24 cellular contexts compared by ENCODE assay signal in genomic region chr6:30151580-30151979, GRCh38. TPM values are rescaled to one million over a fixed set of nuclear protein-coding genes. Genes with fewer than 3 reads are reported as not detected.
"Had no signal": no experiment of that assay in that cellular context is flagged by ENCODE, and none has a peak within 500 bp of the region (broad histone marks: within the 10 kb centered on the region; RNA-seq: fewer than 3 reads in every experiment).

No MANE protein-coding gene starts in this region.

- H3K4me1 Mint-ChIP-seq: central memory CD8-positive, alpha-beta T cell; memory B cell had no signal

- H3K27me3 ChIP-seq: body of pancreas, right lobe of liver had no signal

- ATAC-seq: body of pancreas; gastroesophageal sphincter; left lung; natural killer cell; stimulated activated naive B cell treated with anti-CD40 and anti-IgM and Interleukin-4, amounts not matched to agents 10 μg/mL and 1 μg/mL and 100 μg/mL, for 72 hours; upper lobe of right lung had no signal

- H3K27ac ChIP-seq: body of pancreas, gastroesophageal sphincter, left lung, right lobe of liver, spleen, upper lobe of right lung had no signal

- H3K9me3 Mint-ChIP-seq: central memory CD8-positive, alpha-beta T cell; memory B cell; natural killer cell; stimulated activated naive B cell treated with anti-CD40 and anti-IgM and Interleukin-4, amounts not matched to agents 10 μg/mL and 1 μg/mL and 100 μg/mL, for 72 hours; T-helper 2 cell treated with Interferon-gamma antibody and Interleukin-4, amounts not matched to agents 5 μg/mL and 100 μg/mL, for 36 hours had no signal

- H3K36me3 Mint-ChIP-seq: memory B cell; natural killer cell; stimulated activated naive B cell treated with anti-CD40 and anti-IgM and Interleukin-4, amounts not matched to agents 10 μg/mL and 1 μg/mL and 100 μg/mL, for 72 hours had no signal

- H3K9me3 ChIP-seq: body of pancreas, gastroesophageal sphincter, left lung, right lobe of liver, spleen, upper lobe of right lung had no signal

- H3K4me3 ChIP-seq: body of pancreas, gastroesophageal sphincter, left lung, right lobe of liver, spleen, upper lobe of right lung had no signal

- H3K4me3 Mint-ChIP-seq: central memory CD8-positive, alpha-beta T cell; memory B cell; natural killer cell; stimulated activated naive B cell treated with anti-CD40 and anti-IgM and Interleukin-4, amounts not matched to agents 10 μg/mL and 1 μg/mL and 100 μg/mL, for 72 hours; T-helper 2 cell treated with Interferon-gamma antibody and Interleukin-4, amounts not matched to agents 5 μg/mL and 100 μg/mL, for 36 hours had no signal

- H3K36me3 ChIP-seq: gastroesophageal sphincter, left lung, right lobe of liver, spleen, upper lobe of right lung had no signal

- H3K4me1 ChIP-seq: right lobe of liver had no signal

- DNase-seq: activated CD4-positive, alpha-beta T cell treated with anti-CD3 and anti-CD28 coated beads for 48 hours; activated naive CD4-positive, alpha-beta T cell treated with anti-CD3 and anti-CD28 coated beads, Interleukin-2, amount 50 U/mL, for 16 hours; activated T-cell treated with anti-CD3 and anti-CD28 coated beads for 4 hours; amniotic stem cell; body of pancreas; cortex of kidney; effector memory CD4-positive, alpha-beta T cell; left lung; natural killer cell; nucleus accumbens; right lobe of liver; spleen; stimulated activated CD4-positive, alpha-beta T cell treated with anti-CD3 and anti-CD28 coated beads, Interleukin-1b, Interleukin-23, amount 100 ng/mL, for 48 hours; stimulated activated naive B cell treated with anti-CD40 and anti-IgM and Interleukin-4, amounts not matched to agents 10 μg/mL and 1 μg/mL and 100 μg/mL, for 72 hours; upper lobe of right lung had no signal

- H3K27ac Mint-ChIP-seq: memory B cell; natural killer cell; progenitor cell of endocrine pancreas; stimulated activated naive B cell treated with anti-CD40 and anti-IgM and Interleukin-4, amounts not matched to agents 10 μg/mL and 1 μg/mL and 100 μg/mL, for 72 hours; T-helper 2 cell treated with Interferon-gamma antibody and Interleukin-4, amounts not matched to agents 5 μg/mL and 100 μg/mL, for 36 hours had no signal

RNA-seq across cellular contexts. Expression of gene TRIM10, which starts 9.4 kb away (rescaled TPM):
- total RNA-seq: activated CD8-positive, alpha-beta memory T cell treated with anti-CD3 and anti-CD28 coated beads for 36 hours; body of pancreas; left lung; natural killer cell; progenitor cell of endocrine pancreas; upper lobe of right lung had no signal
- polyA plus RNA-seq: keratinocyte had no signal

RNA-seq across cellular contexts. Expression of gene TRIM15, which starts 11.8 kb away (rescaled TPM):
- total RNA-seq: activated CD8-positive, alpha-beta memory T cell treated with anti-CD3 and anti-CD28 coated beads for 36 hours; gastroesophageal sphincter; left lung; natural killer cell; progenitor cell of endocrine pancreas; temporal lobe; upper lobe of right lung had no signal
- polyA plus RNA-seq: keratinocyte had no signal

RNA-seq across cellular contexts. Expression of gene TRIM40, which starts 15.6 kb away (rescaled TPM):
- total RNA-seq: activated CD8-positive, alpha-beta memory T cell treated with anti-CD3 and anti-CD28 coated beads for 36 hours; body of pancreas; gastroesophageal sphincter; left lung; mucosa of gallbladder; progenitor cell of endocrine pancreas; temporal lobe; upper lobe of right lung had no signal
- polyA plus RNA-seq: keratinocyte, spleen had no signal

RNA-seq across cellular contexts. Expression of gene TRIM31, which starts 38.7 kb away (rescaled TPM):
- total RNA-seq: activated CD8-positive, alpha-beta memory T cell treated with anti-CD3 and anti-CD28 coated beads for 36 hours; gastroesophageal sphincter; natural killer cell; progenitor cell of endocrine pancreas; spleen; temporal lobe had no signal
- polyA plus RNA-seq: keratinocyte had no signal
